Comparison of ENCODE assay signal across 9 cellular contexts in the genomic region with DNA sequence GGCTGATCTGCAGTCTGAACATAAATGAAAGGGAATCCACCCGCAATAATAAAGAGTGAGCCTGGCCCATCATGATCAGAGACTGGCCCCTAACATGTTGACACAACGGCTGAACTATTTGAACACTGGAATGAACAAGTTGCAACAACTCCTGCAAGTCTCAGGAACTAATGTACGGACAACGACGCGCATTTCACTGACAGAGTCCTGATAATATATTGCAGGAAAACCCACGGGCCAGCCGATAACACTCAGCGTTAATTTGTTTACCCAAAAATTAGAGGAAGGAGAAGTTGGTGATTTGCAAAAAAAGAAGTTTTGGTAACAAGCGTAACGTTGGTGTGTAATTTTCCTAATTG.
A peak's percentile ranks its signal among the peaks of the same experiment; 100 is the strongest.
DNase-seq lines count a peak whose midpoint lies in the region; ATAC-seq and TF ChIP-seq lines count a peak whose summit lies in the region.
"Had no signal": no experiment of that assay in that cellular context is flagged by ENCODE, and none has a peak within 500 bp of the region (broad histone marks: within the 10 kb centered on the region; RNA-seq: fewer than 3 reads in every experiment).

No MANE protein-coding gene starts in this region.

- H3K27ac Mint-ChIP-seq in MCF 10A (ENCODE audit: low read depth, unreplicated experiment), result peak overlapping the region; percentile 9
- H3K27ac Mint-ChIP-seq in activated CD8-positive, alpha-beta memory T cell treated with anti-CD3 and anti-CD28 coated beads, Interleukin-2, amount 10 ng/mL, durations not matched to agents 7 days and 5 days, result no peak overlapping the region

- DNase-seq in MCF 10A (ENCODE audit: unreplicated experiment) (peak; percentile 24), breast epithelium (ENCODE audit: low spot score in 2 of 2) (no peak), HPDE6-E6E7 (ENCODE audit: extremely low spot score) (peak; percentile 58), fibroblast of pulmonary artery (ENCODE audit: low read depth) (peak; percentile 10), DMS79 (lab: John Stamatoyannopoulos, UW) (no peak), heart right ventricle (no peak), NCI-H345 (lab: John Stamatoyannopoulos, UW) (no peak)
- no peak for DNase-seq in activated CD8-positive, alpha-beta memory T cell treated with anti-CD3 and anti-CD28 coated beads, Interleukin-2, amount 10 ng/mL, durations not matched to agents 7 days and 5 days
- DNase-seq: activated gamma-delta T cell treated with Interleukin-2 at 50 U/mL for 16 hours had no signal

- H3K4me1 ChIP-seq in breast epithelium (no peaks in the 10 kb centered on the region), heart right ventricle (peaks cover 0 to 21% (median 7%) of the 10 kb centered on the region in 9 donors)

- no peaks in the 10 kb centered on the region for H3K9me3 ChIP-seq in breast epithelium
- H3K9me3 ChIP-seq in heart right ventricle, result no peaks in the 10 kb centered on the region

- no peaks in the 10 kb centered on the region for H3K36me3 Mint-ChIP-seq in MCF 10A (ENCODE audit: insufficient read depth, unreplicated experiment)
- no peaks in the 10 kb centered on the region for H3K36me3 Mint-ChIP-seq in activated CD8-positive, alpha-beta memory T cell treated with anti-CD3 and anti-CD28 coated beads, Interleukin-2, amount 10 ng/mL, durations not matched to agents 7 days and 5 days

- H3K4me3 ChIP-seq in breast epithelium (no peak overlapping the region), fibroblast of pulmonary artery (replicated peaks; ENCODE audit: low read depth, low read length) (no peak overlapping the region), heart right ventricle (no peak overlapping the region)

- H3K27me3 Mint-ChIP-seq in MCF 10A (ENCODE audit: insufficient read depth, unreplicated experiment), result no peaks in the 10 kb centered on the region
- no peaks in the 10 kb centered on the region for H3K27me3 Mint-ChIP-seq in activated CD8-positive, alpha-beta memory T cell treated with anti-CD3 and anti-CD28 coated beads, Interleukin-2, amount 10 ng/mL, durations not matched to agents 7 days and 5 days

- H3K27me3 ChIP-seq in breast epithelium (no peaks in the 10 kb centered on the region), heart right ventricle (no peaks in the 10 kb centered on the region)

- no TSS peak for BruUV-seq in MCF 10A (replicated peaks; lab: Mats Ljungman, UMichigan)

- POLR2A ChIA-PET in MCF 10A (lab: Yijun Ruan, JAX), result interaction anchor here (0.7 to 0.9 kb wide), 2 partner anchors 92 to 196 kb away, joined by 3 to 4 read pairs; partner anchors contain the start of gene BTG1

- TF ChIP-seq CTCF in MCF 10A (IDR thresholded peaks at IDR 0.05; ENCODE audit: unreplicated experiment) (no peak), breast epithelium (IDR thresholded peaks at IDR 0.05) (no peak), fibroblast of pulmonary artery (IDR thresholded peaks at IDR 0.05; ENCODE audit: low read length, missing control alignments) (no peak), heart right ventricle (IDR thresholded peaks at IDR 0.05) (no peak)

- no peaks in the 10 kb centered on the region for H3K36me3 ChIP-seq in breast epithelium
- no peaks in the 10 kb centered on the region for H3K36me3 ChIP-seq in heart right ventricle

- CTCF ChIA-PET in MCF 10A (lab: Yijun Ruan, JAX), result no interaction called here
- CTCF ChIA-PET in activated CD8-positive, alpha-beta memory T cell treated with anti-CD3 and anti-CD28 coated beads, Interleukin-2, amount 10 ng/mL, durations not matched to agents 7 days and 5 days (lab: Charles Lee), result no interaction called here

- WGBS in heart right ventricle, 2 donors, result 67 to 71% methylated on average over 11 of the region's 11 CpGs

- TF ChIP-seq POLR2A in breast epithelium (IDR thresholded peaks at IDR 0.05), result no peak

- no peak for ATAC-seq in heart right ventricle
- no peak for ATAC-seq in activated CD8-positive, alpha-beta memory T cell treated with anti-CD3 and anti-CD28 coated beads, Interleukin-2, amount 10 ng/mL, durations not matched to agents 7 days and 5 days

- no peak overlapping the region for H3K27ac ChIP-seq in breast epithelium
- H3K27ac ChIP-seq in heart right ventricle, result no peak overlapping the region

- no peaks in the 10 kb centered on the region for H3K4me1 Mint-ChIP-seq in MCF 10A (ENCODE audit: insufficient read depth, unreplicated experiment)
- H3K4me1 Mint-ChIP-seq in activated CD8-positive, alpha-beta memory T cell treated with anti-CD3 and anti-CD28 coated beads, Interleukin-2, amount 10 ng/mL, durations not matched to agents 7 days and 5 days, result no peaks in the 10 kb centered on the region

- peak overlapping the region; percentile 41 for H3K4me3 Mint-ChIP-seq in MCF 10A (ENCODE audit: unreplicated experiment)
- no peak overlapping the region for H3K4me3 Mint-ChIP-seq in activated CD8-positive, alpha-beta memory T cell treated with anti-CD3 and anti-CD28 coated beads, Interleukin-2, amount 10 ng/mL, durations not matched to agents 7 days and 5 days

- intact Hi-C loops in MCF 10A (cut with micrococcal nuclease), result no loop called here
- intact Hi-C loops in breast epithelium (cut with DNase I; ENCODE audit: low total_unique reads), result no loop called here
- intact Hi-C loops in heart right ventricle (cut with DNase I), result no loop called here

- no peaks in the 10 kb centered on the region for H3K9me3 Mint-ChIP-seq in MCF 10A (ENCODE audit: unreplicated experiment)
- no peaks in the 10 kb centered on the region for H3K9me3 Mint-ChIP-seq in activated CD8-positive, alpha-beta memory T cell treated with anti-CD3 and anti-CD28 coated beads, Interleukin-2, amount 10 ng/mL, durations not matched to agents 7 days and 5 days (ENCODE audit: low read depth)

Comparison
In these comparisons a context has a peak if more than half of its experiments do, and no peak if none do; other contexts are left out.
1. DNase-seq: peak in MCF 10A (single experiment), HPDE6-E6E7 (single experiment) and fibroblast of pulmonary artery (single experiment); none in breast epithelium (0 of 2), DMS79 (single experiment), heart right ventricle (0 of 2), NCI-H345 (single experiment) and activated CD8-positive, alpha-beta memory T cell treated with anti-CD3 and anti-CD28 coated beads, Interleukin-2, amount 10 ng/mL, durations not matched to agents 7 days and 5 days (single experiment).